ENCODE assay signal across 22 cellular contexts in genomic region chr4:61427818-61428495, GRCh38.
DNase-seq lines count a peak whose midpoint lies in the region.
"Had no signal": no experiment of that assay in that cellular context is flagged by ENCODE, and none has a peak within 500 bp of the region (broad histone marks: within the 10 kb centered on the region; RNA-seq: fewer than 3 reads in every experiment).

No MANE protein-coding gene starts in this region.

- H2BK120ac ChIP-seq in mesendoderm (ENCODE audit: low read depth, low read length) (no peak overlapping the region), neuronal stem cell (ENCODE audit: low read depth, low read length) (no peak overlapping the region)

- H3K9ac ChIP-seq in mesendoderm (ENCODE audit: low read length) (no peak overlapping the region), neuronal stem cell (ENCODE audit: low read depth, low read length, poor library complexity) (no peak overlapping the region)
- H3K9ac ChIP-seq: GM23248 had no signal

- H4K8ac ChIP-seq in mesendoderm (ENCODE audit: low read depth, low read length) (no peak overlapping the region), neuronal stem cell (ENCODE audit: low read depth, low read length) (no peak overlapping the region)

- no peak overlapping the region for H4K5ac ChIP-seq in mesendoderm (ENCODE audit: low read length)

- H3K4me1 ChIP-seq in mesendoderm (ENCODE audit: control insufficient read depth, low read depth, low read length), result no peaks in the 10 kb centered on the region
- H3K4me1 ChIP-seq in neuronal stem cell (ENCODE audit: control insufficient read depth in 2 of 2, insufficient read depth in 1 of 2, low read depth in 1 of 2, low read length in 2 of 2), result no peaks in the 10 kb centered on the region
- H3K4me1 ChIP-seq: tibial artery had no signal

- no peak overlapping the region for H4K91ac ChIP-seq in neuronal stem cell (ENCODE audit: low read depth, low read length, poor library complexity)

- H3K4me3 ChIP-seq in mesendoderm (ENCODE audit: low read length) (no peak overlapping the region), neuronal stem cell (ENCODE audit: low read length in 2 of 2) (peak overlapping the region in 1 of 2 donors; percentile 35)
- H3K4me3 ChIP-seq: GM23248, K562, tibial artery had no signal

- H3K4me2 ChIP-seq in mesendoderm (ENCODE audit: low read length) (no peak overlapping the region), neuronal stem cell (ENCODE audit: insufficient read depth, low read length, poor library complexity, severe bottlenecking) (no peak overlapping the region)

- H3K14ac ChIP-seq in neuronal stem cell (ENCODE audit: low read length), result no peak overlapping the region

- no peak overlapping the region for H3K56ac ChIP-seq in mesendoderm (ENCODE audit: low read length)

- H3K9me3 ChIP-seq in neuronal stem cell (replicated peaks in 1 of 2; ENCODE audit: control insufficient read depth in 2 of 2, insufficient read depth in 1 of 2, low read depth in 1 of 2, low read length in 2 of 2), result peaks cover 6 to 17% of the 10 kb centered on the region in 2 donors
- H3K9me3 ChIP-seq: tibial artery had no signal

- H3K4ac ChIP-seq in mesendoderm (ENCODE audit: low read depth, low read length), result no peak overlapping the region
- no peak overlapping the region for H3K4ac ChIP-seq in neuronal stem cell (ENCODE audit: low read length)

- no peak overlapping the region for H2BK12ac ChIP-seq in neuronal stem cell (ENCODE audit: low read length)

- H3K27me3 ChIP-seq in mesendoderm (ENCODE audit: insufficient read depth, low read length, poor library complexity) (no peaks in the 10 kb centered on the region), neuronal stem cell (ENCODE audit: control insufficient read depth in 3 of 3, insufficient read depth in 3 of 3, low read depth in 1 of 3, low read length in 3 of 3) (no peaks in the 10 kb centered on the region)
- H3K27me3 ChIP-seq: tibial artery had no signal

- no peak overlapping the region for H3K23ac ChIP-seq in mesendoderm (ENCODE audit: low read length)
- H3K23ac ChIP-seq in neuronal stem cell (ENCODE audit: low read depth, low read length, poor library complexity), result no peak overlapping the region

- H3K79me1 ChIP-seq in mesendoderm (ENCODE audit: low read length), result no peaks in the 10 kb centered on the region
- H3K79me1 ChIP-seq in neuronal stem cell (ENCODE audit: low read depth, low read length), result peaks cover 9% of the 10 kb centered on the region

- H3K18ac ChIP-seq in mesendoderm (ENCODE audit: low read length) (no peak overlapping the region), neuronal stem cell (ENCODE audit: low read length) (no peak overlapping the region)

- H3K36me3 ChIP-seq in mesendoderm (ENCODE audit: control insufficient read depth, insufficient read depth, low read length) (no peaks in the 10 kb centered on the region), neuronal stem cell (replicated peaks in 1 of 2; ENCODE audit: control insufficient read depth in 2 of 2, insufficient read depth in 2 of 2, low read length in 2 of 2) (peaks cover 6 to 7% of the 10 kb centered on the region in 2 donors)
- H3K36me3 ChIP-seq: tibial artery had no signal

- DNase-seq in DMS53 (lab: John Stamatoyannopoulos, UW), result peak; percentile 48
- no peak for DNase-seq in DMS53 treated with DMSO at 0.1 percent for 48 hours (lab: John Stamatoyannopoulos, UW; ENCODE audit: unreplicated experiment)
- DNase-seq in NCI-H69 (lab: John Stamatoyannopoulos, UW), result peak; percentile 40
- DNase-seq in astrocyte of the hippocampus (ENCODE audit: low read depth, low spot score), result peak; percentile 11
- peak; percentile 15 for DNase-seq in mesendoderm
- no peak for DNase-seq in NCI-H526 treated with DMSO at 0.1 percent for 48 hours (lab: John Stamatoyannopoulos, UW)
- no peak for DNase-seq in neuronal stem cell (ENCODE audit: low spot score)
- no peak for DNase-seq in activated effector memory CD4-positive, alpha-beta T cell treated with anti-CD3 and anti-CD28 coated beads, Interleukin-2, amount 50 U/mL, for 16 hours
- DNase-seq: activated CD4-positive, alpha-beta T cell treated with anti-CD3 and anti-CD28 coated beads for 48 hours; activated naive CD4-positive, alpha-beta T cell; activated T-cell treated with anti-CD3 and anti-CD28 coated beads, Interleukin-2, amount 50 U/mL, for 24 hours; CD4-positive, alpha-beta T cell; DMS79; GM23248; HFFc6; MM.1S; NCI-H1417 treated with DMSO at 0.1 percent for 48 hours; NCI-H446; NK-92 treated with Interleukin-12 subunit alpha and Interleukin-12 subunit beta, amount 100 ng/mL, for 24 hours; stimulated activated naive CD8-positive, alpha-beta T cell treated with anti-CD3 and anti-CD28 coated beads, Interleukin-15, amount 100 ng/mL, for 72 hours; tibial artery had no signal

- no peaks in the 10 kb centered on the region for H3K79me2 ChIP-seq in mesendoderm (ENCODE audit: control insufficient read depth, insufficient read depth, low read length)

- H3K27ac ChIP-seq in mesendoderm (ENCODE audit: low read depth, low read length) (no peak overlapping the region), neuronal stem cell (replicated peaks; ENCODE audit: low read length) (no peak overlapping the region)
- H3K27ac ChIP-seq: GM23248, tibial artery had no signal

- H2AK5ac ChIP-seq in mesendoderm (ENCODE audit: low read length) (no peak overlapping the region), neuronal stem cell (ENCODE audit: low read depth, low read length) (no peak overlapping the region)

- H2BK15ac ChIP-seq in mesendoderm (replicated peaks; ENCODE audit: low read depth), result no peak overlapping the region
- no peak overlapping the region for H2BK15ac ChIP-seq in neuronal stem cell (ENCODE audit: low read length)

- WGBS in mesendoderm (ENCODE audit: extremely low coverage, insufficient coverage, low lambda C conversion rate), result no CpG with 5 or more reads among the region's 12 CpGs
- no CpG with 5 or more reads among the region's 12 CpGs for WGBS in neuronal stem cell (ENCODE audit: extremely low coverage in 2 of 2, insufficient read length in 2 of 2, insufficient replicate concordance in 1 of 2), 2 donors

- H2BK5ac ChIP-seq in mesendoderm (ENCODE audit: low read length), result no peak overlapping the region
- no peak overlapping the region for H2BK5ac ChIP-seq in neuronal stem cell (ENCODE audit: low read length)

- no peak overlapping the region for H2AFZ ChIP-seq in neuronal stem cell (ENCODE audit: low read length)
- H2AFZ ChIP-seq: GM23248 had no signal

Comparison
In these comparisons a context has a peak if more than half of its experiments do, and no peak if none do; other contexts are left out.
1. DNase-seq: peak in DMS53 (single experiment), NCI-H69 (single experiment), astrocyte of the hippocampus (single experiment) and mesendoderm (single experiment); none in DMS53 treated with DMSO at 0.1 percent for 48 hours (single experiment), NCI-H526 treated with DMSO at 0.1 percent for 48 hours (single experiment), neuronal stem cell (single experiment) and activated effector memory CD4-positive, alpha-beta T cell treated with anti-CD3 and anti-CD28 coated beads, Interleukin-2, amount 50 U/mL, for 16 hours (single experiment).